ENCODE assay signal across 8 cellular contexts in the genomic region with DNA sequence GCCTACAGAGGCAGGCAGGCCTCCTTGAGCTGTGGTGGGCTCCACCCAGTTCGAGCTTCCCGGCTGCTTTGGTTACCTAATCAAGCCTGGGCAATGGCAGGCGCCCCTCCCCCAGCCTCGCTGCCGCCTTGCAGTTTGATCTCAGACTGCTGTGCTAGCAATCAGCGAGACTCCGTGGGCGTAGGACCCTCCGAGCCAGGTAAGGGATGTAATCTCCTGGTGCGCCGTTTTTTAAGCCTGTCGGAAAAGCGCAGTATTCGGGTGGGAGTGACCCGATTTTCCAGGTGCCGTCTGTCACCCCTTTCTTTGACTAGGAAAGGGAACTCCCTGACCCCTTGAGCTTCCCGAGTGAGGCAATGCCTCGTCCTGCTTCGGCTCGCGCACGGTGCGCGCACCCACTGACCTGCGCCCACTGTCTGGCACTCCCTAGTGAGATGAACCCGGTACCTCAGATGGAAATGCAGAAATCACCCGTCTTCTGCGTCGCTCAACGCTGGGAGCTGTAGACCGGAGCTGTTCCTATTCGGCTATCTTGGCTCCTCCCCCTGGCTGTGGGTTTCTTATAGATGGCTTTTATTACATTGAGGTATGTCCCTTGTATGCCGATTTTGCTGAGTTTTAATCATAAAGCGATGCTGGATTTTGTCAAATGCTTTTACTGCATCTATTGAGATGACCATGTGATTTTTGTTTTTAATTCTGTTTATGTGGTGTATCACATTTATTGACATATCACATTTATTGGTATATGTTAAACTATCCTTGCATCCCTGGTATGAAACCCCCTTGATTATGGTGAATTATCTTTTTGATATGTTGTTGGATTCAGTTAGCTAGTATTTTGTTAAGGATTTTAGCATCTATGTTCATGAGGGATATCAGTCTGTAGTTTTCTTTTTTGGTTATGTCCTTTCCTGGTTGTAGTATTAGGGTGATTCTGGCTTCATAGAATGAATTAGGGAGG. TPM values are rescaled to one million over a fixed set of nuclear protein-coding genes. Genes with fewer than 3 reads are reported as not detected.
DNase-seq lines count a peak whose midpoint lies in the region; ATAC-seq and TF ChIP-seq lines count a peak whose summit lies in the region.
"Not testable (repeated sequence)": the region's sequence is repeated elsewhere in the genome, so short reads cannot be mapped to it uniquely, and the experiment has no call there.

No MANE protein-coding gene starts in this region.

- peak overlapping the region; percentile 82 for H3K4me3 Mint-ChIP-seq in activated CD4-positive, alpha-beta T cell treated with anti-CD3 and anti-CD28 coated beads for 36 hours
- peak overlapping the region; percentile 90 for H3K4me3 Mint-ChIP-seq in activated naive CD8-positive, alpha-beta T cell treated with anti-CD3 and anti-CD28 coated beads, Interleukin-2, amount 50 U/mL, for 24 hours

- H3K27me3 Mint-ChIP-seq in activated CD4-positive, alpha-beta T cell treated with anti-CD3 and anti-CD28 coated beads for 36 hours; activated naive CD8-positive, alpha-beta T cell treated with anti-CD3 and anti-CD28 coated beads, Interleukin-2, amount 50 U/mL, for 24 hours: not testable (repeated sequence)

- peak; percentile 96 for ATAC-seq in activated CD4-positive, alpha-beta T cell treated with anti-CD3 and anti-CD28 coated beads for 36 hours
- ATAC-seq in activated naive CD8-positive, alpha-beta T cell treated with anti-CD3 and anti-CD28 coated beads, Interleukin-2, amount 50 U/mL, for 24 hours = peak; percentile 61

- H4K8ac ChIP-seq in mesendoderm (ENCODE audit: low read depth, low read length) = not testable (repeated sequence)

- H3K9me3 Mint-ChIP-seq in activated CD4-positive, alpha-beta T cell treated with anti-CD3 and anti-CD28 coated beads for 36 hours (ENCODE audit: low read depth) = peaks cover 14% of the 10 kb centered on the region
- H3K9me3 Mint-ChIP-seq in activated naive CD8-positive, alpha-beta T cell treated with anti-CD3 and anti-CD28 coated beads, Interleukin-2, amount 50 U/mL, for 24 hours = peaks cover 13% of the 10 kb centered on the region

- not testable (repeated sequence) for H3K4me2 ChIP-seq in mesendoderm (ENCODE audit: low read length)

- H3K4ac ChIP-seq in mesendoderm (ENCODE audit: low read depth, low read length) = not testable (repeated sequence)

- not testable (repeated sequence) for TF ChIP-seq CTCF in AG04450 (IDR thresholded peaks at IDR 0.05; ENCODE audit: low read depth, low read length); fibroblast of pulmonary artery (IDR thresholded peaks at IDR 0.05; ENCODE audit: low read length, missing control alignments)

- H3K18ac ChIP-seq in mesendoderm (ENCODE audit: low read length) = not testable (repeated sequence)

- not testable (repeated sequence) for H3K79me1 ChIP-seq in mesendoderm (ENCODE audit: low read length)

- intact Hi-C loops in activated CD4-positive, alpha-beta T cell treated with anti-CD3 and anti-CD28 coated beads for 36 hours (cut with DNase I, micrococcal nuclease) = loop anchor here in 1 of 2 experiments (1.0 to 2.0 kb wide), 2 partner anchors 13 to 43 kb away; a partner anchor contains a TSS

- not testable (repeated sequence) for H2AK5ac ChIP-seq in mesendoderm (ENCODE audit: low read length)

- CTCF ChIA-PET in AG04450 (lab: Charles Lee) = not testable (repeated sequence)
- CTCF ChIA-PET in activated CD4-positive, alpha-beta T cell treated with anti-CD3 and anti-CD28 coated beads for 36 hours (lab: Charles Lee) = interaction anchor here (0.7 to 1.6 kb wide), 5 partner anchors 15 to 121 kb away, joined by 3 to 6 read pairs (median 3); no protein-coding TSS in a partner anchor

- H3K27ac Mint-ChIP-seq in activated CD4-positive, alpha-beta T cell treated with anti-CD3 and anti-CD28 coated beads for 36 hours = peak overlapping the region; percentile 77
- peak overlapping the region; percentile 61 for H3K27ac Mint-ChIP-seq in activated naive CD8-positive, alpha-beta T cell treated with anti-CD3 and anti-CD28 coated beads, Interleukin-2, amount 50 U/mL, for 24 hours

- not testable (repeated sequence) for H3K79me2 ChIP-seq in mesendoderm (ENCODE audit: control insufficient read depth, insufficient read depth, low read length)

- H3K9ac ChIP-seq in mesendoderm (ENCODE audit: low read length) = not testable (repeated sequence)

- H2BK5ac ChIP-seq in mesendoderm (ENCODE audit: low read length) = not testable (repeated sequence)

- WGBS in mesendoderm (ENCODE audit: extremely low coverage, insufficient coverage, low lambda C conversion rate) = no CpG with 5 or more reads among the region's 34 CpGs

- H2BK15ac ChIP-seq in mesendoderm (replicated peaks; ENCODE audit: low read depth) = not testable (repeated sequence)

- not testable (repeated sequence) for H3K9me3 ChIP-seq in AG04450 (ENCODE audit: control insufficient read depth, insufficient read depth, low read length)

- H4K5ac ChIP-seq in mesendoderm (ENCODE audit: low read length) = not testable (repeated sequence)

- H2BK120ac ChIP-seq in mesendoderm (ENCODE audit: low read depth, low read length) = not testable (repeated sequence)

- H3K36me3 ChIP-seq in mesendoderm (ENCODE audit: control insufficient read depth, insufficient read depth, low read length) = not testable (repeated sequence)

- H3K56ac ChIP-seq in mesendoderm (ENCODE audit: low read length) = not testable (repeated sequence)

- DNase-seq in AG04450 (ENCODE audit: low read depth, low spot score) = not testable (repeated sequence)
- peak; percentile 48 for DNase-seq in HT-29 (ENCODE audit: low spot score)
- peak; percentile 32 to 61 for DNase-seq in NOMO-1 (lab: John Stamatoyannopoulos, UW; ENCODE audit: unreplicated experiment in 2 of 2)
- DNase-seq in activated CD4-positive, alpha-beta T cell treated with anti-CD3 and anti-CD28 coated beads for 36 hours = peak; percentile 82
- DNase-seq in activated naive CD8-positive, alpha-beta T cell treated with anti-CD3 and anti-CD28 coated beads, Interleukin-2, amount 50 U/mL, for 24 hours = peak; percentile 62
- peak; percentile 35 for DNase-seq in fibroblast of pulmonary artery (ENCODE audit: low read depth)
- peak; percentile 39 for DNase-seq in mesendoderm
- DNase-seq in stimulated activated CD4-positive, alpha-beta T cell treated with anti-CD3 and anti-CD28 coated beads, Interleukin-1b, Interleukin-23, amount 100 ng/mL, for 48 hours = peak; percentile 71

- not testable (repeated sequence) for H3K4me1 ChIP-seq in mesendoderm (ENCODE audit: control insufficient read depth, low read depth, low read length)

- H3K4me3 ChIP-seq in AG04450 (ENCODE audit: low read depth, low read length) (peak overlapping the region; percentile 31; the same call in 1 of the 2 replicates), fibroblast of pulmonary artery (replicated peaks; ENCODE audit: low read depth, low read length) (peak overlapping the region; percentile 34)
- not testable (repeated sequence) for H3K4me3 ChIP-seq in mesendoderm (ENCODE audit: low read length)

- POLR2A ChIA-PET in AG04450 (lab: Yijun Ruan, JAX) = not testable (repeated sequence)
- POLR2A ChIA-PET in activated CD4-positive, alpha-beta T cell treated with anti-CD3 and anti-CD28 coated beads for 36 hours (lab: Charles Lee) = interaction anchor here (0.5 to 1.0 kb wide), 2 partner anchors 9 to 203 kb away, joined by 3 to 4 read pairs; no protein-coding TSS in a partner anchor

- H3K27me3 ChIP-seq in AG04450 (ENCODE audit: control insufficient read depth, insufficient read depth, low read length); mesendoderm (ENCODE audit: insufficient read depth, low read length, poor library complexity): not testable (repeated sequence)

- not testable (repeated sequence) for H3K23ac ChIP-seq in mesendoderm (ENCODE audit: low read length)

- not testable (repeated sequence) for H3K36me3 Mint-ChIP-seq in activated CD4-positive, alpha-beta T cell treated with anti-CD3 and anti-CD28 coated beads for 36 hours (ENCODE audit: low read depth); activated naive CD8-positive, alpha-beta T cell treated with anti-CD3 and anti-CD28 coated beads, Interleukin-2, amount 50 U/mL, for 24 hours (ENCODE audit: low read depth)

- H3K27ac ChIP-seq in AG04450 (ENCODE audit: low read depth, low read length); mesendoderm (ENCODE audit: low read depth, low read length): not testable (repeated sequence)

- peaks cover 19% of the 10 kb centered on the region for H3K4me1 Mint-ChIP-seq in activated CD4-positive, alpha-beta T cell treated with anti-CD3 and anti-CD28 coated beads for 36 hours
- H3K4me1 Mint-ChIP-seq in activated naive CD8-positive, alpha-beta T cell treated with anti-CD3 and anti-CD28 coated beads, Interleukin-2, amount 50 U/mL, for 24 hours = peaks cover 21% of the 10 kb centered on the region

RNA-seq across cellular contexts. Expression of a gene that starts 43.4 kb away (rescaled TPM):
- polyA plus RNA-seq in AG04450 (2011; rRNA removed) = 121 and 125 TPM in 2 replicates
- polyA minus RNA-seq in AG04450 (2011; rRNA and poly(A)+ RNA removed) = 104 and 107 TPM in 2 replicates
- total RNA-seq in HT-29 (2014; rRNA removed; shearing (Covaris generic)) = 4.4 and 7.3 TPM in 2 replicates
- 10 to 100 TPM; 14.0 to 17.6 TPM for total RNA-seq in activated CD4-positive, alpha-beta T cell treated with anti-CD3 and anti-CD28 coated beads for 36 hours
- 10.7 TPM for polyA plus RNA-seq in mesendoderm (2013, experiment 1 of 2)
- polyA plus RNA-seq in mesendoderm (2013, experiment 2 of 2) = 11.0 TPM
